In the genomic region with DNA sequence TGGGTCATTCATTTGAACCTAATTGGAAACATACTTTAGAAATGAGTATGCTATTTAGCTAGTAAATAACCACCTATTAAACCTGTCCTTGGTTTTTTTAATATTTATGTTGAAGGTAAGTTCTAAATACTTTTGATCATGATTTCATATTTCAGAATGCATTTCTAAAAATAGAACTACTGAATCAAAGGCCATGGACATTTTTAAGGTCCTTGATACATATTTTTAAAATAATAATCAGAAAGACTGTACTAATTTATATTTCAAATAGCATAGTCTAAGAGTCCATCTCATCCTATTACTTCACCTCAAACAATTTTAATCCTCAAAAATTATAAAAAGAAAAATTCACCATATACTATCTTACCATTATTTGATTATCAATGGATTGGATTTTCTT, we compare ENCODE assay signal across 22 cellular contexts.
"Had no signal": no experiment of that assay in that cellular context is flagged by ENCODE, and none has a peak within 500 bp of the region (broad histone marks: within the 10 kb centered on the region; RNA-seq: fewer than 3 reads in every experiment).

No MANE protein-coding gene starts in this region.

- H3K36me3 ChIP-seq: cardiac muscle cell, Peyer's patch had no signal

- H3K27ac ChIP-seq: body of pancreas, cardiac muscle cell, Peyer's patch had no signal

- H3K27ac Mint-ChIP-seq: activated CD8-positive, alpha-beta T cell treated with anti-CD3 and anti-CD28 coated beads for 36 hours; activated naive CD4-positive, alpha-beta T cell treated with anti-CD3 and anti-CD28 coated beads, Interleukin-2, amount 50 U/mL, for 24 hours; T-helper 1 cell treated with Interleukin-12 subunit alpha and Interleukin-12 subunit beta and Interleukin-4 antibody, amounts not matched to agents 30 μg/mL and 1 μg/mL, for 36 hours had no signal

- H3K4me3 ChIP-seq: cardiac muscle cell, Peyer's patch had no signal

- DNase-seq: activated CD4-positive, alpha-beta T cell treated with anti-CD3 and anti-CD28 coated beads for 4 hours; activated CD8-positive, alpha-beta memory T cell treated with anti-CD3 and anti-CD28 coated beads, Interleukin-2, amount 50 U/mL, for 48 hours; activated CD8-positive, alpha-beta T cell treated with anti-CD3 and anti-CD28 coated beads for 36 hours; activated T-cell treated with anti-CD3 and anti-CD28 coated beads, Interleukin-2, amount 50 U/mL, for 1 hour; aorta; body of pancreas; KG1; NCI-H1048; NCI-H146; NCI-H1930; NCI-H2107; NCI-H2171 treated with DMSO at 0.1 percent for 48 hours; NCI-H226; NCI-H526; NCI-H82; Peyer's patch; SHP77 treated with DMSO at 0.1 percent for 48 hours; SW 1271 had no signal

- ATAC-seq: activated CD4-positive, CD25-positive, alpha-beta regulatory T cell treated with anti-CD3 and anti-CD28 coated beads, Interleukin-2, amount 50 U/mL, for 24 hours; activated CD8-positive, alpha-beta T cell treated with anti-CD3 and anti-CD28 coated beads for 36 hours; body of pancreas had no signal

- H3K9me3 Mint-ChIP-seq: activated CD8-positive, alpha-beta T cell treated with anti-CD3 and anti-CD28 coated beads for 36 hours; activated naive CD4-positive, alpha-beta T cell treated with anti-CD3 and anti-CD28 coated beads, Interleukin-2, amount 50 U/mL, for 24 hours; T-helper 1 cell treated with Interleukin-12 subunit alpha and Interleukin-12 subunit beta and Interleukin-4 antibody, amounts not matched to agents 30 μg/mL and 1 μg/mL, for 36 hours had no signal

- H3K9me3 ChIP-seq: body of pancreas, Peyer's patch had no signal

- H3K4me3 Mint-ChIP-seq: activated CD8-positive, alpha-beta T cell treated with anti-CD3 and anti-CD28 coated beads for 36 hours; activated naive CD4-positive, alpha-beta T cell treated with anti-CD3 and anti-CD28 coated beads, Interleukin-2, amount 50 U/mL, for 24 hours; T-helper 1 cell treated with Interleukin-12 subunit alpha and Interleukin-12 subunit beta and Interleukin-4 antibody, amounts not matched to agents 30 μg/mL and 1 μg/mL, for 36 hours had no signal

- H3K27me3 ChIP-seq: body of pancreas, cardiac muscle cell, Peyer's patch had no signal

- H3K36me3 Mint-ChIP-seq: activated naive CD4-positive, alpha-beta T cell treated with anti-CD3 and anti-CD28 coated beads, Interleukin-2, amount 50 U/mL, for 24 hours had no signal
